In genomic region chr4:97587912-97588311, GRCh38 we compare ENCODE assay signal across 19 cellular contexts.
DNase-seq lines count a peak whose midpoint lies in the region; ATAC-seq and TF ChIP-seq lines count a peak whose summit lies in the region.
"Had no signal": no experiment of that assay in that cellular context is flagged by ENCODE, and none has a peak within 500 bp of the region (broad histone marks: within the 10 kb centered on the region; RNA-seq: fewer than 3 reads in every experiment).

No MANE protein-coding gene starts in this region.

- no peak for TF ChIP-seq POLR2A in breast epithelium (IDR thresholded peaks at IDR 0.05)

- no peak overlapping the region for H3K56ac ChIP-seq in H9 (ENCODE audit: insufficient read length, low read depth, low read length)

- no peak overlapping the region for H3K4ac ChIP-seq in H9 (ENCODE audit: low read depth, low read length)

- H3K4me1 ChIP-seq in breast epithelium (no peaks in the 10 kb centered on the region), H9 (ENCODE audit: insufficient read depth, low read length) (no peaks in the 10 kb centered on the region)
- H3K4me1 ChIP-seq: BLaER1 treated with 17β-estradiol and CSF1 and Interleukin-3, amounts not matched to agents 10 nM and 100 nM had no signal

- H3K4me1 Mint-ChIP-seq in MCF 10A (ENCODE audit: insufficient read depth, unreplicated experiment) = no peaks in the 10 kb centered on the region
- no peaks in the 10 kb centered on the region for H3K4me1 Mint-ChIP-seq in H9

- no peak overlapping the region for H4K5ac ChIP-seq in H9 (ENCODE audit: insufficient read length, low read depth, low read length)

- WGBS in H9 (ENCODE audit: extremely low coverage, insufficient read length, low lambda C conversion rate) = no CpG with 5 or more reads among the region's 2 CpGs

- H3K9me3 ChIP-seq in breast epithelium = no peaks in the 10 kb centered on the region
- no peaks in the 10 kb centered on the region for H3K9me3 ChIP-seq in H9 (ENCODE audit: control insufficient read depth, low read depth, low read length)
- H3K9me3 ChIP-seq: BLaER1 treated with 17β-estradiol and CSF1 and Interleukin-3, amounts not matched to agents 10 nM and 100 nM; HAP-1 had no signal

- no peak overlapping the region for H3K4me2 ChIP-seq in H9 (ENCODE audit: insufficient read depth, insufficient read length, low read length)
- H3K4me2 ChIP-seq: BLaER1 treated with 17β-estradiol and CSF1 and Interleukin-3, amounts not matched to agents 10 nM and 100 nM; PC-9 had no signal

- no peak overlapping the region for H3K14ac ChIP-seq in H9 (ENCODE audit: insufficient read depth, low read length)

- H3K27ac Mint-ChIP-seq in MCF 10A (ENCODE audit: low read depth, unreplicated experiment) (no peak overlapping the region), H9 (no peak overlapping the region)

- no peaks in the 10 kb centered on the region for H3K36me3 ChIP-seq in breast epithelium
- H3K36me3 ChIP-seq: BLaER1 treated with 17β-estradiol and CSF1 and Interleukin-3, amounts not matched to agents 10 nM and 100 nM; HAP-1 had no signal

- H3K79me2 ChIP-seq in H9 (ENCODE audit: insufficient read depth, low read length) = no peaks in the 10 kb centered on the region

- no peak overlapping the region for H2BK5ac ChIP-seq in H9 (ENCODE audit: insufficient read length, low read length)

- H3K36me3 Mint-ChIP-seq in MCF 10A (ENCODE audit: insufficient read depth, unreplicated experiment) = no peaks in the 10 kb centered on the region
- no peaks in the 10 kb centered on the region for H3K36me3 Mint-ChIP-seq in H9 (ENCODE audit: insufficient read depth in 1 of 3, low read depth in 3 of 3)

- intact Hi-C loops in MCF 10A (cut with micrococcal nuclease) = no loop called here
- intact Hi-C loops in breast epithelium (cut with DNase I; ENCODE audit: low total_unique reads) = no loop called here

- H3K9me3 Mint-ChIP-seq in MCF 10A (ENCODE audit: unreplicated experiment) = no peaks in the 10 kb centered on the region
- peaks cover 0 to 2% of the 10 kb centered on the region in 2 experiments; a peak in 1 of 5 replicates for H3K9me3 Mint-ChIP-seq in H9

- H4K91ac ChIP-seq in H9 (ENCODE audit: insufficient read length, low read depth, low read length) = no peak overlapping the region

- H2AFZ ChIP-seq in H9 (ENCODE audit: low read length) = no peak overlapping the region
- H2AFZ ChIP-seq: PC-9 had no signal

- H3K4me3 ChIP-seq in breast epithelium (no peak overlapping the region), fibroblast of the aortic adventitia (ENCODE audit: low read depth, low read length) (no peak overlapping the region)
- H3K4me3 ChIP-seq: BLaER1 treated with 17β-estradiol and CSF1 and Interleukin-3, amounts not matched to agents 10 nM and 100 nM; HAP-1; PC-9 had no signal

- H3K23me2 ChIP-seq in H9 (ENCODE audit: insufficient read length, low read depth, low read length, poor library complexity, severe bottlenecking) = no peaks in the 10 kb centered on the region

- ATAC-seq in GM19351 (IDR thresholded peaks at IDR 0.05; ENCODE audit: unreplicated experiment) = no peak
- ATAC-seq: SK-N-SH treated with all-trans-retinoic acid at 6 μM for 48 hours had no signal

- no peaks in the 10 kb centered on the region for H4K20me1 ChIP-seq in H9 (ENCODE audit: control insufficient read depth, insufficient read depth, insufficient read length)
- H4K20me1 ChIP-seq: BLaER1 treated with 17β-estradiol and CSF1 and Interleukin-3, amounts not matched to agents 10 nM and 100 nM had no signal

- H3K27me3 ChIP-seq in breast epithelium = no peaks in the 10 kb centered on the region
- no peaks in the 10 kb centered on the region for H3K27me3 ChIP-seq in H9 (ENCODE audit: insufficient read depth, low read length)
- H3K27me3 ChIP-seq: BLaER1 treated with 17β-estradiol and CSF1 and Interleukin-3, amounts not matched to agents 10 nM and 100 nM had no signal

- DNase-seq in MCF 10A (ENCODE audit: unreplicated experiment) (peak; percentile 41), breast epithelium (ENCODE audit: low spot score in 2 of 2) (no peak), amniotic epithelial cell (ENCODE audit: low read depth) (peak; percentile 5), fibroblast of the aortic adventitia (ENCODE audit: low read depth) (peak; percentile 2), hepatic stellate cell (ENCODE audit: low spot score) (no peak), H9 (no peak)
- no peak for DNase-seq in activated CD4-positive, alpha-beta T cell treated with anti-CD3 and anti-CD28 coated beads, Interleukin-2, amount 50 U/mL, for 1 hour
- DNase-seq: EL, IMR-90, NCI-H1048, NCI-H146, NCI-H2227 treated with DMSO at 0.1 percent for 48 hours, PC-9, SHP77 had no signal

- H3K27ac ChIP-seq in breast epithelium = no peak overlapping the region
- no peak overlapping the region for H3K27ac ChIP-seq in H9 (ENCODE audit: insufficient read length, low read depth, low read length)
- H3K27ac ChIP-seq: 22Rv1; BLaER1 treated with 17β-estradiol and CSF1 and Interleukin-3, amounts not matched to agents 10 nM and 100 nM; PC-9 had no signal

- CTCF ChIA-PET in MCF 10A (lab: Yijun Ruan, JAX) = no interaction called here

- H3K27me3 Mint-ChIP-seq in MCF 10A (ENCODE audit: insufficient read depth, unreplicated experiment) (no peaks in the 10 kb centered on the region), H9 (ENCODE audit: low read depth) (no peaks in the 10 kb centered on the region)

- no peak overlapping the region for H3K9ac ChIP-seq in H9 (ENCODE audit: extremely low read depth, insufficient read length, low read length)
- H3K9ac ChIP-seq: BLaER1 treated with 17β-estradiol and CSF1 and Interleukin-3, amounts not matched to agents 10 nM and 100 nM had no signal

- H3K18ac ChIP-seq in H9 (ENCODE audit: insufficient read length, low read depth, low read length) = no peak overlapping the region

- H2BK12ac ChIP-seq in H9 (ENCODE audit: insufficient read length, low read depth, low read length) = no peak overlapping the region

- H3K79me1 ChIP-seq in H9 (ENCODE audit: insufficient read depth, low read depth, low read length, poor library complexity, severe bottlenecking) = no peaks in the 10 kb centered on the region

- no peak overlapping the region for H4K8ac ChIP-seq in H9 (replicated peaks; ENCODE audit: insufficient read length, low read depth, low read length)

- H2BK20ac ChIP-seq in H9 (ENCODE audit: low read depth, low read length, poor library complexity, severe bottlenecking) = no peak overlapping the region

- no peak for TF ChIP-seq CTCF in MCF 10A (IDR thresholded peaks at IDR 0.05; ENCODE audit: unreplicated experiment)
- no peak for TF ChIP-seq CTCF in breast epithelium (IDR thresholded peaks at IDR 0.05)
- TF ChIP-seq CTCF in fibroblast of the aortic adventitia (IDR thresholded peaks at IDR 0.05; ENCODE audit: insufficient read depth, low read length) = no peak
- no peak for TF ChIP-seq CTCF in H9 (conservative IDR thresholded peaks at IDR 0.05)

- POLR2A ChIA-PET in MCF 10A (lab: Yijun Ruan, JAX) = no interaction called here

- H3K23ac ChIP-seq in H9 (ENCODE audit: insufficient read length, low read depth, low read length) = no peak overlapping the region

- H3T11ph ChIP-seq in H9 (ENCODE audit: low read length) = no peak overlapping the region

- BruUV-seq in MCF 10A (replicated peaks; lab: Mats Ljungman, UMichigan) = no TSS peak

- no peak overlapping the region for H2AK5ac ChIP-seq in H9 (ENCODE audit: insufficient read length, low read length)

- H2BK120ac ChIP-seq in H9 (ENCODE audit: low read depth, low read length, poor library complexity, severe bottlenecking) = no peak overlapping the region

- no peak overlapping the region for H2BK15ac ChIP-seq in H9 (ENCODE audit: low read depth, low read length)

- H3K4me3 Mint-ChIP-seq in MCF 10A (ENCODE audit: unreplicated experiment) (no peak overlapping the region), H9 (no peak overlapping the region)

Comparison
In these comparisons a context has a peak if more than half of its experiments do, and no peak if none do; other contexts are left out.
1. DNase-seq: peak in MCF 10A (single experiment), amniotic epithelial cell (single experiment) and fibroblast of the aortic adventitia (single experiment); none in breast epithelium (0 of 2), activated CD4-positive, alpha-beta T cell treated with anti-CD3 and anti-CD28 coated beads, Interleukin-2, amount 50 U/mL, for 1 hour (single experiment), hepatic stellate cell (single experiment) and H9 (single experiment).